In genomic region chr4:185741795-185742194, GRCh38 we compare ENCODE assay signal across 14 cellular contexts.
DNase-seq lines count a peak whose midpoint lies in the region; ATAC-seq, FAIRE-seq and TF ChIP-seq lines count a peak whose summit lies in the region.
"Had no signal": no experiment of that assay in that cellular context is flagged by ENCODE, and none has a peak within 500 bp of the region (broad histone marks: within the 10 kb centered on the region; RNA-seq: fewer than 3 reads in every experiment).

No MANE protein-coding gene starts in this region.

- whole genome bisulfite sequencing in body of pancreas, 2 donors: 65 to 73% methylated on average over 6 of the region's 6 CpGs
- WGBS in H1 (ENCODE audit: extremely low coverage in 1 of 2, insufficient coverage in 1 of 2, insufficient read length in 1 of 2, insufficient replicate concordance in 2 of 2, low coverage in 1 of 2, low lambda C conversion rate in 2 of 2, missing lambda C conversion rate in 1 of 2), 2 experiments: 90% methylated on average over 6 of the region's 6 CpGs; no CpG with 5 or more reads in 1 of the 2 experiments
- 47% methylated on average over 6 of the region's 6 CpGs for WGBS in liver

- no peak overlapping the region for H2AK5ac ChIP-seq in H1 (ENCODE audit: low read depth, low read length)

- H3K27ac ChIP-seq in body of pancreas (peak overlapping the region; percentile 23 to 56 (median 42)), H1 (ENCODE audit: low read depth, low read length) (0 out of 2 replicates have a peak overlapping the region, but pooled peaks have one; percentile 27), liver (ENCODE audit: low read depth in 1 of 2, low read length in 2 of 2) (peak overlapping the region; percentile 69 to 82), thoracic aorta (peak overlapping the region; percentile 10 to 50)
- H3K27ac ChIP-seq: C4-2B had no signal

- H3K79me2 ChIP-seq in H1 (ENCODE audit: control insufficient read depth in 1 of 2, insufficient read depth in 2 of 2, low read length in 2 of 2): peaks cover 0 to 16% of the 10 kb centered on the region in 2 experiments; a peak in 1 of 4 replicates

- H4K91ac ChIP-seq in H1 (replicated peaks; ENCODE audit: insufficient read length, low read length): no peak overlapping the region

- FAIRE-seq in H1 (lab: Jason Lieb, UNC): no peak
- no peak for FAIRE-seq in frontal cortex (lab: Jason Lieb, UNC)

- peak overlapping the region; percentile 47; the same call in 1 of the 2 replicates for H2BK15ac ChIP-seq in H1 (ENCODE audit: low read length)

- no peak overlapping the region for H3K56ac ChIP-seq in H1 (replicated peaks; ENCODE audit: insufficient read length, low read depth, low read length)

- ATAC-seq in body of pancreas: no peak
- no peak for ATAC-seq in thoracic aorta (ENCODE audit: insufficient number of reproducible peaks, low FRiP score, low read depth)

- intact Hi-C loops in body of pancreas (cut with DNase I): no loop called here

- no peak overlapping the region for H3K18ac ChIP-seq in H1 (ENCODE audit: extremely low read depth, low read length)

- H3K27me3 ChIP-seq in body of pancreas (no peaks in the 10 kb centered on the region), H1 (replicated peaks in 1 of 4; ENCODE audit: control insufficient read depth in 3 of 4, extremely low read depth in 1 of 4, insufficient read depth in 3 of 4, low read length in 3 of 4) (no peaks in the 10 kb centered on the region), liver (ENCODE audit: control insufficient read depth in 4 of 4, insufficient read depth in 4 of 4, low read length in 3 of 4) (no peaks in the 10 kb centered on the region), thoracic aorta (replicated peaks; ENCODE audit: insufficient read depth) (no peaks in the 10 kb centered on the region)

- H3K79me1 ChIP-seq in H1 (ENCODE audit: low read depth, low read length): no peaks in the 10 kb centered on the region; the same call in 1 of the 2 replicates

- TF ChIP-seq EP300 in H1 (IDR thresholded peaks at IDR 0.05; ENCODE audit: borderline replicate concordance in 1 of 2, low read depth in 2 of 2, low read length in 2 of 2): no peak

- H3K4ac ChIP-seq in H1 (replicated peaks; ENCODE audit: insufficient read length, low read depth, low read length): no peak overlapping the region

- H3K4me2 ChIP-seq in H1 (ENCODE audit: insufficient read depth in 1 of 2, low read depth in 2 of 2, low read length in 2 of 2): no peak overlapping the region

- no peaks in the 10 kb centered on the region for H3K36me3 ChIP-seq in body of pancreas (replicated peaks in 1 of 2; ENCODE audit: insufficient read depth in 1 of 2, low read depth in 2 of 2)
- no peaks in the 10 kb centered on the region for H3K36me3 ChIP-seq in H1 (ENCODE audit: control insufficient read depth in 2 of 4, insufficient read depth in 4 of 4, low read length in 3 of 4)
- H3K36me3 ChIP-seq in liver (ENCODE audit: control insufficient read depth in 4 of 4, insufficient read depth in 3 of 4, low read depth in 1 of 4, low read length in 3 of 4): peaks cover 0 to 1% (median under 1%) of the 10 kb centered on the region in 4 donors
- no peaks in the 10 kb centered on the region for H3K36me3 ChIP-seq in thoracic aorta

- no peak overlapping the region for H2BK5ac ChIP-seq in H1 (ENCODE audit: low read depth, low read length)

- H3K9me3 ChIP-seq in body of pancreas (no peaks in the 10 kb centered on the region), H1 (ENCODE audit: insufficient read depth in 2 of 2, low read depth in 1 of 2, low read length in 1 of 2) (no peaks in the 10 kb centered on the region), liver (ENCODE audit: control insufficient read depth in 4 of 4, low read length in 3 of 4) (no peaks in the 10 kb centered on the region), thoracic aorta (no peaks in the 10 kb centered on the region)

- TF ChIP-seq RAD21 in H1 (IDR thresholded peaks at IDR 0.05 in 1 of 2, conservative IDR thresholded peaks at IDR 0.05 in 1 of 2; ENCODE audit: low read depth in 2 of 2, low read length in 2 of 2) (no peak), liver (IDR thresholded peaks at IDR 0.05) (peak; percentile 56 to 64)

- TF ChIP-seq POLR2A in body of pancreas (IDR thresholded peaks at IDR 0.05): no peak
- no peak for TF ChIP-seq POLR2A in H1 (IDR thresholded peaks at IDR 0.05; ENCODE audit: control extremely low read depth in 1 of 2, low read depth in 2 of 2, low read length in 2 of 2)

- no peak overlapping the region for H2BK12ac ChIP-seq in H1 (ENCODE audit: low read depth, low read length)

- H4K8ac ChIP-seq in H1 (ENCODE audit: extremely low read depth, insufficient read depth, low read length): no peak overlapping the region

- H3K4me3 ChIP-seq in body of pancreas (no peak overlapping the region), H1 (ENCODE audit: extremely low read depth in 1 of 4, insufficient read depth in 2 of 4, low read depth in 3 of 4, low read length in 4 of 4) (no peak overlapping the region), liver (ENCODE audit: low read depth in 1 of 3, low read length in 3 of 3) (no peak overlapping the region), thoracic aorta (no peak overlapping the region)

- H3K23ac ChIP-seq in H1 (ENCODE audit: insufficient read length): no peak overlapping the region

- no peak overlapping the region for H4K5ac ChIP-seq in H1 (ENCODE audit: insufficient read length, low read depth, low read length)

- peaks cover 6% of the 10 kb centered on the region; the same call in 1 of the 2 replicates for H3K23me2 ChIP-seq in H1 (ENCODE audit: low read depth, low read length)

- peaks cover 0 to 2% of the 10 kb centered on the region in 2 experiments for H4K20me1 ChIP-seq in H1 (replicated peaks in 1 of 2; ENCODE audit: control insufficient read depth in 1 of 2, insufficient read depth in 2 of 2, low read length in 2 of 2)

- no peak overlapping the region for H2BK120ac ChIP-seq in H1 (replicated peaks; ENCODE audit: low read depth, low read length)

- H3K4me1 ChIP-seq in body of pancreas (peaks cover 71% of the 10 kb centered on the region), H1 (replicated peaks in 1 of 4; ENCODE audit: control insufficient read depth in 3 of 4, insufficient read depth in 4 of 4, low read length in 3 of 4) (peaks cover 3 to 24% (median 21%) of the 10 kb centered on the region in 4 experiments), liver (ENCODE audit: control insufficient read depth in 4 of 4, insufficient read depth in 4 of 4, low read length in 3 of 4) (peaks cover 2 to 81% (median 52%) of the 10 kb centered on the region in 4 donors), thoracic aorta (ENCODE audit: control insufficient read depth in 1 of 2, low read depth in 2 of 2) (peaks cover 21 to 59% of the 10 kb centered on the region in 2 donors)

- POLR2A ChIA-PET in H1 (lab: Charles Lee; ENCODE audit: partially characterized antibody): interaction anchor here (1.9 kb wide), 1 partner anchor 11 kb away, joined by 5 read pairs; no protein-coding TSS in a partner anchor

- peak overlapping the region; percentile 38; the same call in 1 of the 2 replicates for H2BK20ac ChIP-seq in H1 (ENCODE audit: low read length)

- DNase-seq in body of pancreas: no peak
- DNase-seq in H1 (ENCODE audit: low read depth in 1 of 2, low spot score in 2 of 2): no peak
- DNase-seq in thoracic aorta (ENCODE audit: low spot score): no peak
- no peak for DNase-seq in AG20443 (ENCODE audit: low spot score)
- DNase-seq in frontal cortex (ENCODE audit: low spot score in 2 of 2): no peak
- DNase-seq in GOT3 (lab: John Stamatoyannopoulos, UW): no peak
- DNase-seq: H7, MM.1S, NCI-H1105, NCI-H187, NCI-H446 treated with DMSO at 0.1 percent for 48 hours, NCI-H748 treated with DMSO at 0.1 percent for 48 hours had no signal

- TF ChIP-seq CTCF in body of pancreas (IDR thresholded peaks at IDR 0.05) (no peak), H1 (IDR thresholded peaks at IDR 0.05; ENCODE audit: control extremely low read depth in 1 of 3, insufficient read depth in 1 of 3, low read depth in 1 of 3, low read length in 3 of 3) (no peak), liver (IDR thresholded peaks at IDR 0.05; ENCODE audit: low read depth, low read length, missing input control) (no peak), thoracic aorta (IDR thresholded peaks at IDR 0.05) (no peak)

- no peak overlapping the region for H3K14ac ChIP-seq in H1 (ENCODE audit: insufficient read length)

- CTCF ChIA-PET in H1 (lab: Charles Lee; ENCODE audit: partially characterized antibody): interaction anchor here (0.8 kb wide), 2 partner anchors 24 to 376 kb away, joined by 3 read pairs; no protein-coding TSS in a partner anchor

- no peak overlapping the region for H2AFZ ChIP-seq in H1 (ENCODE audit: low read length)

- H3K9ac ChIP-seq in H1 (replicated peaks in 1 of 4; ENCODE audit: extremely low read depth in 1 of 4, low read depth in 3 of 4, low read length in 3 of 4): no peak overlapping the region
- peak overlapping the region in 1 of 2 donors; percentile 40 for H3K9ac ChIP-seq in liver (ENCODE audit: low read depth in 1 of 2, low read length in 2 of 2)

TF ChIP-seq in H1, 55 proteins besides CTCF, POLR2A, EP300 and RAD21:
- TF ChIP-seq CTBP2 (IDR thresholded peaks at IDR 0.05; ENCODE audit: borderline replicate concordance, insufficient read depth, insufficient read length, low read length): no peak
TF ChIP-seq in H1: peak in this region for 0.

TF ChIP-seq in liver, 16 proteins besides CTCF, POLR2A, EP300 and RAD21 (continues in another document):
- peak; percentile 94 to 96 for TF ChIP-seq HNF4A (conservative IDR thresholded peaks at IDR 0.05)
- no peak for TF ChIP-seq TAF1 (conservative IDR thresholded peaks at IDR 0.05)
- peak; percentile 71 for TF ChIP-seq ZBTB33 (IDR thresholded peaks at IDR 0.05)
- TF ChIP-seq MAX (IDR thresholded peaks at IDR 0.05): peak; percentile 84
- peak; percentile 85 for TF ChIP-seq YY1 (IDR thresholded peaks at IDR 0.05)
- peak; percentile 55 to 86 for TF ChIP-seq JUND (IDR thresholded peaks at IDR 0.05)
- TF ChIP-seq EGR1 (IDR thresholded peaks at IDR 0.05; ENCODE audit: low read depth in 2 of 2): no peak
